ENCODE assay signal across 10 cellular contexts in genomic region chr5:146052780-146053179, GRCh38. TPM values are rescaled to one million over a fixed set of nuclear protein-coding genes. Genes with fewer than 3 reads are reported as not detected.
DNase-seq lines count a peak whose midpoint lies in the region; ATAC-seq and TF ChIP-seq lines count a peak whose summit lies in the region.
"Had no signal": no experiment of that assay in that cellular context is flagged by ENCODE, and none has a peak within 500 bp of the region (broad histone marks: within the 10 kb centered on the region; RNA-seq: fewer than 3 reads in every experiment).

No MANE protein-coding gene starts in this region.

- H3K9me2 ChIP-seq in GM23338 (ENCODE audit: insufficient read depth): no peaks in the 10 kb centered on the region

- H3K4me1 ChIP-seq in DND-41 (ENCODE audit: insufficient read depth, low read length) (no peaks in the 10 kb centered on the region), GM23338 (ENCODE audit: insufficient read depth) (no peaks in the 10 kb centered on the region), uterus (no peaks in the 10 kb centered on the region)

- H3K79me2 ChIP-seq in DND-41 (ENCODE audit: insufficient read depth, low read length) (no peaks in the 10 kb centered on the region), GM23338 (replicated peaks; ENCODE audit: insufficient read depth) (no peaks in the 10 kb centered on the region)

- no peak for TF ChIP-seq POLR2A in uterus (IDR thresholded peaks at IDR 0.05)

- peaks cover 13% of the 10 kb centered on the region for H3K27me3 ChIP-seq in DND-41 (ENCODE audit: insufficient read depth, low read length, poor library complexity)
- H3K27me3 ChIP-seq in GM23338 (ENCODE audit: insufficient read depth): no peaks in the 10 kb centered on the region
- H3K27me3 ChIP-seq in uterus: no peaks in the 10 kb centered on the region

- H3K36me3 ChIP-seq in DND-41 (ENCODE audit: insufficient read depth, low read length): no peaks in the 10 kb centered on the region
- no peaks in the 10 kb centered on the region for H3K36me3 ChIP-seq in GM23338 (ENCODE audit: insufficient read depth)
- no peaks in the 10 kb centered on the region for H3K36me3 ChIP-seq in uterus

- no peak overlapping the region for H3K4me2 ChIP-seq in DND-41 (ENCODE audit: insufficient read depth, low read length)
- H3K4me2 ChIP-seq in GM23338: no peak overlapping the region

- no peaks in the 10 kb centered on the region for H3K36me3 Mint-ChIP-seq in GM23338 (ENCODE audit: low read depth)
- H3K36me3 Mint-ChIP-seq: IgD-negative memory B cell had no signal

- H3K27me3 Mint-ChIP-seq in GM23338 (ENCODE audit: insufficient read depth, low read depth, poor library complexity): no peaks in the 10 kb centered on the region

- ATAC-seq in DND-41 (ENCODE audit: insufficient read depth, low read depth): no peak
- peak; percentile 81 for ATAC-seq in GM23338
- no peak for ATAC-seq in HG03108 (IDR thresholded peaks at IDR 0.05; ENCODE audit: unreplicated experiment)

- H2AFZ ChIP-seq in DND-41 (ENCODE audit: low read depth, low read length) (no peak overlapping the region), GM23338 (peak overlapping the region; percentile 47; the same call in 1 of the 2 replicates)

- no peak overlapping the region for H3K4me3 Mint-ChIP-seq in GM23338
- H3K4me3 Mint-ChIP-seq: IgD-negative memory B cell had no signal

- intact Hi-C loops in uterus (cut with DNase I; ENCODE audit: low total_unique reads): no loop called here

- H4K20me1 ChIP-seq in DND-41 (ENCODE audit: insufficient read depth, low read length) (no peaks in the 10 kb centered on the region), GM23338 (replicated peaks; ENCODE audit: insufficient read depth) (no peaks in the 10 kb centered on the region)

- peaks cover 6% of the 10 kb centered on the region; the same call in 2 of the 3 replicates for H3K4me1 Mint-ChIP-seq in GM23338
- H3K4me1 Mint-ChIP-seq: IgD-negative memory B cell had no signal

- H3K27ac Mint-ChIP-seq in GM23338: no peak overlapping the region

- H3K9ac ChIP-seq in DND-41 (ENCODE audit: low read depth, low read length): no peak overlapping the region

- H3K27ac ChIP-seq in DND-41 (ENCODE audit: low read length) (no peak overlapping the region), GM23338 (ENCODE audit: low read depth) (no peak overlapping the region), uterus (no peak overlapping the region)

- no peaks in the 10 kb centered on the region for H3F3A ChIP-seq in GM23338 (replicated peaks; ENCODE audit: low read depth)

- H3K4me3 ChIP-seq in DND-41 (ENCODE audit: low read depth in 1 of 2, low read length in 2 of 2) (no peak overlapping the region), GM23338 (no peak overlapping the region), uterus (no peak overlapping the region)

- no peaks in the 10 kb centered on the region for H3K9me3 ChIP-seq in DND-41 (ENCODE audit: insufficient read depth, low read length, severe bottlenecking)
- no peaks in the 10 kb centered on the region for H3K9me3 ChIP-seq in uterus

- DNase-seq in DND-41 (no peak), GM23338 (ENCODE audit: low spot score) (peak; percentile 72), RPMI8226 (peak; percentile 37), islet precursor cell (peak; percentile 47), NCI-H774 (lab: John Stamatoyannopoulos, UW) (no peak), uterus (no peak), SK-N-DZ (ENCODE audit: low spot score) (no peak)

- no peaks in the 10 kb centered on the region for H3K9me3 Mint-ChIP-seq in GM23338

- peak; percentile 36 for TF ChIP-seq CTCF in DND-41 (IDR thresholded peaks at IDR 0.05; ENCODE audit: borderline replicate concordance, extremely low read depth, low read length, poor library complexity, severe bottlenecking)
- peak; percentile 63 to 70 for TF ChIP-seq CTCF in GM23338 (conservative IDR thresholded peaks at IDR 0.05; ENCODE audit: low read depth in 2 of 2)
- no peak for TF ChIP-seq CTCF in uterus (IDR thresholded peaks at IDR 0.05)

TF ChIP-seq in GM23338, 12 proteins besides CTCF, POLR2A, EP300 and RAD21 (continues in another document):
- no peak for TF ChIP-seq EZH2phosphoT487 (IDR thresholded peaks at IDR 0.05; ENCODE audit: unreplicated experiment)
- no peak for TF ChIP-seq JUNB (IDR thresholded peaks at IDR 0.05; ENCODE audit: unreplicated experiment)
- no peak for TF ChIP-seq NANOG (IDR thresholded peaks at IDR 0.05; ENCODE audit: borderline replicate concordance)
- TF ChIP-seq ETS1 (IDR thresholded peaks at IDR 0.05): no peak
- no peak for TF ChIP-seq CREB1 (CRISPR knock-in tag; IDR thresholded peaks at IDR 0.05; ENCODE audit: low read depth)
- TF ChIP-seq REST (IDR thresholded peaks at IDR 0.05; ENCODE audit: unreplicated experiment): no peak
- TF ChIP-seq ZNF114 (CRISPR knock-in tag; IDR thresholded peaks at IDR 0.05): no peak
- no peak for TF ChIP-seq STAT1 (IDR thresholded peaks at IDR 0.05; ENCODE audit: unreplicated experiment)
- TF ChIP-seq POLR2AphosphoS5 (IDR thresholded peaks at IDR 0.05; ENCODE audit: low read depth): no peak

RNA-seq across cellular contexts. Expression of gene PLAC8L1, which starts 52.6 kb away (rescaled TPM):
- total RNA-seq in GM23338 (2014; rRNA removed; shearing (Covaris generic)): not detected in 2 replicates
- polyA plus RNA-seq in GM23338 (2016; fragmentation: Nextera tagmentation; extraction: Ambion mirVana): 0.63 and 2.0 TPM in 2 replicates
- 1 to 10 TPM in 1 of 4 donors, not detected in 3; 1.3 TPM for total RNA-seq in uterus
- not detected in 2 replicates for polyA plus RNA-seq in SK-N-DZ (2014; cell fraction: cytosol; rRNA removed)
- polyA plus RNA-seq in SK-N-DZ (2014; cell fraction: nucleus; rRNA removed): not detected in 2 replicates
- total RNA-seq: RPMI7951 had no signal
- polyA plus RNA-seq: IgD-negative memory B cell had no signal

Comparison
In these comparisons a context has a peak if more than half of its experiments do, and no peak if none do; other contexts are left out.
1. DNase-seq: peak in GM23338 (single experiment), RPMI8226 (single experiment) and islet precursor cell (single experiment); none in DND-41 (single experiment), NCI-H774 (single experiment), uterus (0 of 2) and SK-N-DZ (single experiment).
2. CTCF ChIP-seq: peak in DND-41 (single experiment) and GM23338 (2 of 2); none in uterus (0 of 4).